In genomic region chr4:2151544-2151943, GRCh38 we compare ENCODE assay signal across 24 cellular contexts.
DNase-seq lines count a peak whose midpoint lies in the region; ATAC-seq, FAIRE-seq and TF ChIP-seq lines count a peak whose summit lies in the region.
"Had no signal": no experiment of that assay in that cellular context is flagged by ENCODE, and none has a peak within 500 bp of the region (broad histone marks: within the 10 kb centered on the region; RNA-seq: fewer than 3 reads in every experiment).

No MANE protein-coding gene starts in this region.

- BruUV-seq in HepG2 (replicated peaks; lab: Mats Ljungman, UMichigan), result no TSS peak

- intact Hi-C loops in HepG2 (cut with micrococcal nuclease; ENCODE audit: unreplicated experiment), result no loop called here
- intact Hi-C loops in right lobe of liver (cut with DNase I), result no loop called here
- intact Hi-C loops in body of pancreas (cut with DNase I), result no loop called here

- TF ChIP-seq RAD21 in HepG2 (CRISPR knock-in tag; IDR thresholded peaks at IDR 0.05), result no peak

- no peak for TF ChIP-seq POLR2A in HepG2 (IDR thresholded peaks at IDR 0.05; ENCODE audit: insufficient read depth in 1 of 2, low read depth in 2 of 2, low read length in 2 of 2)
- no peak for TF ChIP-seq POLR2A in right lobe of liver (IDR thresholded peaks at IDR 0.05)
- no peak for TF ChIP-seq POLR2A in body of pancreas (IDR thresholded peaks at IDR 0.05)

- DNase-seq in HepG2 (ENCODE audit: low spot score) (no peak), right lobe of liver (no peak), body of pancreas (no peak), neural progenitor cell (ENCODE audit: low spot score) (no peak), foreskin melanocyte (no peak)
- DNase-seq: AML-193; Caco-2; Calu3; CD4-positive, alpha-beta T cell; CD8-positive, alpha-beta T cell; DMS53; DMS79; DND-41; EL; GDM1 had no signal

- no peak overlapping the region for H3K4me2 ChIP-seq in HepG2 (ENCODE audit: low read depth, low read length)
- H3K4me2 ChIP-seq in neural progenitor cell, result no peak overlapping the region
- H3K4me2 ChIP-seq: A549; BLaER1 treated with 17β-estradiol and CSF1 and Interleukin-3, amounts not matched to agents 10 nM and 100 nM had no signal

- POLR2A ChIA-PET in HepG2 (lab: Yijun Ruan, JAX), result interaction anchor here (0.7 kb wide), 1 partner anchor 79 kb away, joined by 3 read pairs; no protein-coding TSS in a partner anchor

- no peaks in the 10 kb centered on the region for H3K4me1 Mint-ChIP-seq in neural progenitor cell
- H3K4me1 Mint-ChIP-seq: B cell had no signal

- no peak for FAIRE-seq in HepG2 (lab: Jason Lieb, UNC)
- FAIRE-seq: A549, D721Med, GM12878, GM12892 had no signal

- H3K36me3 ChIP-seq in HepG2 (replicated peaks in 1 of 2; ENCODE audit: control insufficient read depth in 1 of 2, insufficient read depth in 2 of 2, low read length in 2 of 2) (no peaks in the 10 kb centered on the region), right lobe of liver (no peaks in the 10 kb centered on the region), body of pancreas (replicated peaks in 1 of 2; ENCODE audit: insufficient read depth in 1 of 2, low read depth in 2 of 2) (no peaks in the 10 kb centered on the region), neural progenitor cell (no peaks in the 10 kb centered on the region)
- H3K36me3 ChIP-seq: BLaER1 treated with 17β-estradiol and CSF1 and Interleukin-3, amounts not matched to agents 10 nM and 100 nM had no signal

- ATAC-seq in HepG2 (peak; percentile 60), right lobe of liver (no peak), body of pancreas (peak; percentile 27), HG03571 (IDR thresholded peaks at IDR 0.05; ENCODE audit: unreplicated experiment) (no peak)
- ATAC-seq: A549; CD8-positive, alpha-beta T cell; GM12878 had no signal

- H3K27ac ChIP-seq in HepG2 (ENCODE audit: extremely low read length, insufficient read depth, low read length), result no peak overlapping the region
- no peak overlapping the region for H3K27ac ChIP-seq in right lobe of liver
- H3K27ac ChIP-seq in body of pancreas, result no peak overlapping the region
- no peak overlapping the region for H3K27ac ChIP-seq in neural progenitor cell
- H3K27ac ChIP-seq: 22Rv1; A549; BLaER1 treated with 17β-estradiol and CSF1 and Interleukin-3, amounts not matched to agents 10 nM and 100 nM; C4-2B had no signal

- H3K4me1 ChIP-seq in HepG2 (ENCODE audit: insufficient read depth, low read length) (no peaks in the 10 kb centered on the region), right lobe of liver (no peaks in the 10 kb centered on the region), body of pancreas (peaks cover 10% of the 10 kb centered on the region), neural progenitor cell (no peaks in the 10 kb centered on the region)
- H3K4me1 ChIP-seq: A549, Caco-2 had no signal

- H3K27ac Mint-ChIP-seq in neural progenitor cell, result no peak overlapping the region
- H3K27ac Mint-ChIP-seq: B cell; CD4-positive, alpha-beta T cell; CD8-positive, alpha-beta T cell had no signal

- no peak overlapping the region for H2AFZ ChIP-seq in HepG2 (ENCODE audit: low read length)
- peak overlapping the region; percentile 18 for H2AFZ ChIP-seq in neural progenitor cell (replicated peaks)

- H3F3A ChIP-seq in neural progenitor cell (ENCODE audit: low read depth), result no peaks in the 10 kb centered on the region

- CTCF ChIA-PET in HepG2 (lab: Yijun Ruan, JAX; ENCODE audit: low intra/inter-chr PET ratio, low total read pairs), result no interaction called here

- H3K9ac ChIP-seq in HepG2 (ENCODE audit: insufficient read depth, low read depth, low read length) (no peak overlapping the region), neural progenitor cell (no peak overlapping the region)
- H3K9ac ChIP-seq: BLaER1 treated with 17β-estradiol and CSF1 and Interleukin-3, amounts not matched to agents 10 nM and 100 nM had no signal

- H4K20me1 ChIP-seq in HepG2 (ENCODE audit: insufficient read depth, low read length) (no peaks in the 10 kb centered on the region), neural progenitor cell (ENCODE audit: low read depth) (no peaks in the 10 kb centered on the region)
- H4K20me1 ChIP-seq: BLaER1 treated with 17β-estradiol and CSF1 and Interleukin-3, amounts not matched to agents 10 nM and 100 nM had no signal

- peaks cover 2% of the 10 kb centered on the region for H3K36me3 Mint-ChIP-seq in neural progenitor cell

- peaks cover 6% of the 10 kb centered on the region for H3K27me3 Mint-ChIP-seq in neural progenitor cell (ENCODE audit: insufficient read depth, low read depth)
- H3K27me3 Mint-ChIP-seq: CD4-positive, alpha-beta T cell had no signal

- WGBS in HepG2 (ENCODE audit: low lambda C conversion rate), result 35% methylated on average over 5 of the region's 5 CpGs
- whole genome bisulfite sequencing in right lobe of liver (ENCODE audit: insufficient coverage, low coverage, low lambda C conversion rate, missing lambda C conversion rate), result 69% methylated on average over 5 of the region's 5 CpGs
- 18 to 38% methylated on average over 5 of the region's 5 CpGs for WGBS in body of pancreas, 2 donors

- H3K79me2 ChIP-seq in HepG2 (ENCODE audit: insufficient read depth, low read length), result no peaks in the 10 kb centered on the region
- H3K79me2 ChIP-seq in neural progenitor cell (ENCODE audit: low read depth), result no peaks in the 10 kb centered on the region

- TF ChIP-seq EP300 in HepG2 (IDR thresholded peaks at IDR 0.05; ENCODE audit: low read depth in 2 of 2, low read length in 2 of 2), result no peak
- no peak for TF ChIP-seq EP300 in HepG2 (CRISPR knock-in tag; IDR thresholded peaks at IDR 0.05; ENCODE audit: borderline replicate concordance)

- TF ChIP-seq CTCF in HepG2 (CRISPR knock-in tag; IDR thresholded peaks at IDR 0.05), result no peak
- no peak for TF ChIP-seq CTCF in right lobe of liver (IDR thresholded peaks at IDR 0.05)
- TF ChIP-seq CTCF in body of pancreas (IDR thresholded peaks at IDR 0.05), result peak in 1 of 7 experiments; percentile 0
- TF ChIP-seq CTCF in neural progenitor cell (IDR thresholded peaks at IDR 0.05), result no peak

- in situ Hi-C loops in HepG2 (cut with HindIII; ENCODE audit: extremely low pct_ligation_motif_present, low pct_unique_long_range_greater_than_20kb), result no loop called here

- H3K9me3 Mint-ChIP-seq in neural progenitor cell, result peaks cover 7% of the 10 kb centered on the region

- no peak overlapping the region for H3K4me3 Mint-ChIP-seq in neural progenitor cell
- H3K4me3 Mint-ChIP-seq: B cell; CD4-positive, alpha-beta T cell; CD8-positive, alpha-beta T cell had no signal

- H3K27me3 ChIP-seq in HepG2 (ENCODE audit: control insufficient read depth in 1 of 2, insufficient read depth in 2 of 2, low read length in 2 of 2), result no peaks in the 10 kb centered on the region
- no peaks in the 10 kb centered on the region for H3K27me3 ChIP-seq in right lobe of liver
- no peaks in the 10 kb centered on the region for H3K27me3 ChIP-seq in body of pancreas
- no peaks in the 10 kb centered on the region for H3K27me3 ChIP-seq in neural progenitor cell
- H3K27me3 ChIP-seq: BLaER1 treated with 17β-estradiol and CSF1 and Interleukin-3, amounts not matched to agents 10 nM and 100 nM had no signal

- H3K4me3 ChIP-seq in HepG2 (replicated peaks in 1 of 3; ENCODE audit: insufficient read depth in 1 of 3, low read depth in 2 of 3, low read length in 3 of 3) (no peak overlapping the region), right lobe of liver (no peak overlapping the region), body of pancreas (no peak overlapping the region), neural progenitor cell (no peak overlapping the region)
- H3K4me3 ChIP-seq: A549; BLaER1 treated with 17β-estradiol and CSF1 and Interleukin-3, amounts not matched to agents 10 nM and 100 nM; GM12878 had no signal

- H3K9me3 ChIP-seq in HepG2 (ENCODE audit: low read length) (no peaks in the 10 kb centered on the region), right lobe of liver (no peaks in the 10 kb centered on the region), body of pancreas (no peaks in the 10 kb centered on the region), neural progenitor cell (ENCODE audit: low read depth) (no peaks in the 10 kb centered on the region)
- H3K9me3 ChIP-seq: A549, Caco-2 had no signal

TF ChIP-seq in HepG2, 621 proteins besides CTCF, POLR2A, EP300 and RAD21:
- TF ChIP-seq GTF2F1 (IDR thresholded peaks at IDR 0.05; ENCODE audit: low read length) (no peak), ONECUT2 (CRISPR knock-in tag; IDR thresholded peaks at IDR 0.05) (peak; percentile 61; the same call in 1 of the 2 replicates)
TF ChIP-seq in HepG2: peak in this region for 1.

Comparison
In these comparisons a context has a peak if more than half of its experiments do, and no peak if none do; other contexts are left out.
1. ATAC-seq: peak in HepG2 (single experiment) and body of pancreas (single experiment); none in right lobe of liver (0 of 4) and HG03571 (single experiment).